ENCODE assay signal across 1 cellular context in genomic region chr9:134328341-134328840, GRCh38.
TF ChIP-seq lines count a peak whose summit lies in the region.

No MANE protein-coding gene starts in this region.

TF ChIP-seq in HepG2, 621 proteins besides CTCF, POLR2A, EP300 and RAD21 (continued from another document and continues in another):
- TF ChIP-seq THAP9 (CRISPR knock-in tag; IDR thresholded peaks at IDR 0.05; ENCODE audit: borderline replicate concordance), result no peak
- TF ChIP-seq MIER3 (CRISPR knock-in tag; IDR thresholded peaks at IDR 0.05; ENCODE audit: borderline replicate concordance), result no peak
- TF ChIP-seq ZFP41 (CRISPR knock-in tag; IDR thresholded peaks at IDR 0.05; ENCODE audit: borderline replicate concordance), result no peak
- no peak for TF ChIP-seq SOX6 (IDR thresholded peaks at IDR 0.05)
- peak; percentile 30; the same call in 1 of the 2 replicates for TF ChIP-seq SOX6 (CRISPR knock-in tag; IDR thresholded peaks at IDR 0.05)
- TF ChIP-seq ZNF781 (CRISPR knock-in tag; IDR thresholded peaks at IDR 0.05; ENCODE audit: borderline replicate concordance, not compliant biosample characterization), result no peak
- TF ChIP-seq, protein P1, sequence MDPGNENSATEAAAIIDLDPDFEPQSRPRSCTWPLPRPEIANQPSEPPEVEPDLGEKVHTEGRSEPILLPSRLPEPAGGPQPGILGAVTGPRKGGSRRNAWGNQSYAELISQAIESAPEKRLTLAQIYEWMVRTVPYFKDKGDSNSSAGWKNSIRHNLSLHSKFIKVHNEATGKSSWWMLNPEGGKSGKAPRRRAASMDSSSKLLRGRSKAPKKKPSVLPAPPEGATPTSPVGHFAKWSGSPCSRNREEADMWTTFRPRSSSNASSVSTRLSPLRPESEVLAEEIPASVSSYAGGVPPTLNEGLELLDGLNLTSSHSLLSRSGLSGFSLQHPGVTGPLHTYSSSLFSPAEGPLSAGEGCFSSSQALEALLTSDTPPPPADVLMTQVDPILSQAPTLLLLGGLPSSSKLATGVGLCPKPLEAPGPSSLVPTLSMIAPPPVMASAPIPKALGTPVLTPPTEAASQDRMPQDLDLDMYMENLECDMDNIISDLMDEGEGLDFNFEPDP (CRISPR knock-in tag; conservative IDR thresholded peaks at IDR 0.05), result no peak
- TF ChIP-seq PITX1 (CRISPR knock-in tag; IDR thresholded peaks at IDR 0.05), result peak; percentile 100
- TF ChIP-seq RXRA (CRISPR knock-in tag; IDR thresholded peaks at IDR 0.05), result no peak; the same call in 1 of the 2 replicates
- peak; percentile 54; the same call in 1 of the 2 replicates for TF ChIP-seq ZNF235 (CRISPR knock-in tag; IDR thresholded peaks at IDR 0.05; ENCODE audit: borderline replicate concordance)
- no peak for TF ChIP-seq ZKSCAN5 (CRISPR knock-in tag; IDR thresholded peaks at IDR 0.05)
- TF ChIP-seq ZNF124 (CRISPR knock-in tag; IDR thresholded peaks at IDR 0.05), result no peak
- TF ChIP-seq ZNF766 (CRISPR knock-in tag; IDR thresholded peaks at IDR 0.05; ENCODE audit: borderline replicate concordance), result no peak
- no peak for TF ChIP-seq TOPORS (CRISPR knock-in tag; IDR thresholded peaks at IDR 0.05)
- TF ChIP-seq CAMTA2 (CRISPR knock-in tag; IDR thresholded peaks at IDR 0.05; ENCODE audit: borderline replicate concordance), result no peak
- TF ChIP-seq, protein P2, sequence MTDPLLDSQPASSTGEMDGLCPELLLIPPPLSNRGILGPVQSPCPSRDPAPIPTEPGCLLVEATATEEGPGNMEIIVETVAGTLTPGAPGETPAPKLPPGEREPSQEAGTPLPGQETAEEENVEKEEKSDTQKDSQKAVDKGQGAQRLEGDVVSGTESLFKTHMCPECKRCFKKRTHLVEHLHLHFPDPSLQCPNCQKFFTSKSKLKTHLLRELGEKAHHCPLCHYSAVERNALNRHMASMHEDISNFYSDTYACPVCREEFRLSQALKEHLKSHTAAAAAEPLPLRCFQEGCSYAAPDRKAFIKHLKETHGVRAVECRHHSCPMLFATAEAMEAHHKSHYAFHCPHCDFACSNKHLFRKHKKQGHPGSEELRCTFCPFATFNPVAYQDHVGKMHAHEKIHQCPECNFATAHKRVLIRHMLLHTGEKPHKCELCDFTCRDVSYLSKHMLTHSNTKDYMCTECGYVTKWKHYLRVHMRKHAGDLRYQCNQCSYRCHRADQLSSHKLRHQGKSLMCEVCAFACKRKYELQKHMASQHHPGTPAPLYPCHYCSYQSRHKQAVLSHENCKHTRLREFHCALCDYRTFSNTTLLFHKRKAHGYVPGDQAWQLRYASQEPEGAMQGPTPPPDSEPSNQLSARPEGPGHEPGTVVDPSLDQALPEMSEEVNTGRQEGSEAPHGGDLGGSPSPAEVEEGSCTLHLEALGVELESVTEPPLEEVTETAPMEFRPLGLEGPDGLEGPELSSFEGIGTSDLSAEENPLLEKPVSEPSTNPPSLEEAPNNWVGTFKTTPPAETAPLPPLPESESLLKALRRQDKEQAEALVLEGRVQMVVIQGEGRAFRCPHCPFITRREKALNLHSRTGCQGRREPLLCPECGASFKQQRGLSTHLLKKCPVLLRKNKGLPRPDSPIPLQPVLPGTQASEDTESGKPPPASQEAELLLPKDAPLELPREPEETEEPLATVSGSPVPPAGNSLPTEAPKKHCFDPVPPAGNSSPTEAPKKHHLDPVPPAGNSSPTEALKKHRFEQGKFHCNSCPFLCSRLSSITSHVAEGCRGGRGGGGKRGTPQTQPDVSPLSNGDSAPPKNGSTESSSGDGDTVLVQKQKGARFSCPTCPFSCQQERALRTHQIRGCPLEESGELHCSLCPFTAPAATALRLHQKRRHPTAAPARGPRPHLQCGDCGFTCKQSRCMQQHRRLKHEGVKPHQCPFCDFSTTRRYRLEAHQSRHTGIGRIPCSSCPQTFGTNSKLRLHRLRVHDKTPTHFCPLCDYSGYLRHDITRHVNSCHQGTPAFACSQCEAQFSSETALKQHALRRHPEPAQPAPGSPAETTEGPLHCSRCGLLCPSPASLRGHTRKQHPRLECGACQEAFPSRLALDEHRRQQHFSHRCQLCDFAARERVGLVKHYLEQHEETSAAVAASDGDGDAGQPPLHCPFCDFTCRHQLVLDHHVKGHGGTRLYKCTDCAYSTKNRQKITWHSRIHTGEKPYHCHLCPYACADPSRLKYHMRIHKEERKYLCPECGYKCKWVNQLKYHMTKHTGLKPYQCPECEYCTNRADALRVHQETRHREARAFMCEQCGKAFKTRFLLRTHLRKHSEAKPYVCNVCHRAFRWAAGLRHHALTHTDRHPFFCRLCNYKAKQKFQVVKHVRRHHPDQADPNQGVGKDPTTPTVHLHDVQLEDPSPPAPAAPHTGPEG (CRISPR knock-in tag; IDR thresholded peaks at IDR 0.05), result no peak
- no peak for TF ChIP-seq NCOA5 (CRISPR knock-in tag; IDR thresholded peaks at IDR 0.05)
- no peak for TF ChIP-seq MTF1 (CRISPR knock-in tag; IDR thresholded peaks at IDR 0.05)
- TF ChIP-seq ZNF335 (CRISPR knock-in tag; IDR thresholded peaks at IDR 0.05), result no peak
- TF ChIP-seq GRHL1 (CRISPR knock-in tag; conservative IDR thresholded peaks at IDR 0.05), result no peak
- TF ChIP-seq ZBTB10 (CRISPR knock-in tag; IDR thresholded peaks at IDR 0.05; ENCODE audit: borderline replicate concordance), result no peak
- TF ChIP-seq REXO4 (CRISPR knock-in tag; IDR thresholded peaks at IDR 0.05; ENCODE audit: borderline replicate concordance), result no peak
- TF ChIP-seq FOXK1 (CRISPR knock-in tag; IDR thresholded peaks at IDR 0.05; ENCODE audit: borderline replicate concordance, low read depth), result no peak
- no peak for TF ChIP-seq TBX2 (CRISPR knock-in tag; IDR thresholded peaks at IDR 0.05; ENCODE audit: borderline replicate concordance)
- TF ChIP-seq, protein P3, sequence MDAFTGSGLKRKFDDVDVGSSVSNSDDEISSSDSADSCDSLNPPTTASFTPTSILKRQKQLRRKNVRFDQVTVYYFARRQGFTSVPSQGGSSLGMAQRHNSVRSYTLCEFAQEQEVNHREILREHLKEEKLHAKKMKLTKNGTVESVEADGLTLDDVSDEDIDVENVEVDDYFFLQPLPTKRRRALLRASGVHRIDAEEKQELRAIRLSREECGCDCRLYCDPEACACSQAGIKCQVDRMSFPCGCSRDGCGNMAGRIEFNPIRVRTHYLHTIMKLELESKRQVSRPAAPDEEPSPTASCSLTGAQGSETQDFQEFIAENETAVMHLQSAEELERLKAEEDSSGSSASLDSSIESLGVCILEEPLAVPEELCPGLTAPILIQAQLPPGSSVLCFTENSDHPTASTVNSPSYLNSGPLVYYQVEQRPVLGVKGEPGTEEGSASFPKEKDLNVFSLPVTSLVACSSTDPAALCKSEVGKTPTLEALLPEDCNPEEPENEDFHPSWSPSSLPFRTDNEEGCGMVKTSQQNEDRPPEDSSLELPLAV (CRISPR knock-in tag; conservative IDR thresholded peaks at IDR 0.05; ENCODE audit: low read depth), result no peak
- TF ChIP-seq ZNF503 (CRISPR knock-in tag; IDR thresholded peaks at IDR 0.05), result no peak; the same call in 1 of the 2 replicates
- TF ChIP-seq AGO2 (optimal IDR thresholded peaks at IDR 0.05; ENCODE audit: low read depth, low read length), result no peak
- TF ChIP-seq, protein P4, sequence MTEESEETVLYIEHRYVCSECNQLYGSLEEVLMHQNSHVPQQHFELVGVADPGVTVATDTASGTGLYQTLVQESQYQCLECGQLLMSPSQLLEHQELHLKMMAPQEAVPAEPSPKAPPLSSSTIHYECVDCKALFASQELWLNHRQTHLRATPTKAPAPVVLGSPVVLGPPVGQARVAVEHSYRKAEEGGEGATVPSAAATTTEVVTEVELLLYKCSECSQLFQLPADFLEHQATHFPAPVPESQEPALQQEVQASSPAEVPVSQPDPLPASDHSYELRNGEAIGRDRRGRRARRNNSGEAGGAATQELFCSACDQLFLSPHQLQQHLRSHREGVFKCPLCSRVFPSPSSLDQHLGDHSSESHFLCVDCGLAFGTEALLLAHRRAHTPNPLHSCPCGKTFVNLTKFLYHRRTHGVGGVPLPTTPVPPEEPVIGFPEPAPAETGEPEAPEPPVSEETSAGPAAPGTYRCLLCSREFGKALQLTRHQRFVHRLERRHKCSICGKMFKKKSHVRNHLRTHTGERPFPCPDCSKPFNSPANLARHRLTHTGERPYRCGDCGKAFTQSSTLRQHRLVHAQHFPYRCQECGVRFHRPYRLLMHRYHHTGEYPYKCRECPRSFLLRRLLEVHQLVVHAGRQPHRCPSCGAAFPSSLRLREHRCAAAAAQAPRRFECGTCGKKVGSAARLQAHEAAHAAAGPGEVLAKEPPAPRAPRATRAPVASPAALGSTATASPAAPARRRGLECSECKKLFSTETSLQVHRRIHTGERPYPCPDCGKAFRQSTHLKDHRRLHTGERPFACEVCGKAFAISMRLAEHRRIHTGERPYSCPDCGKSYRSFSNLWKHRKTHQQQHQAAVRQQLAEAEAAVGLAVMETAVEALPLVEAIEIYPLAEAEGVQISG (CRISPR knock-in tag; IDR thresholded peaks at IDR 0.05), result no peak
- TF ChIP-seq CENPX (CRISPR knock-in tag; IDR thresholded peaks at IDR 0.05), result no peak
- no peak for TF ChIP-seq HINFP (CRISPR knock-in tag; IDR thresholded peaks at IDR 0.05; ENCODE audit: low read depth)
- no peak for TF ChIP-seq ZFP36L2 (CRISPR knock-in tag; IDR thresholded peaks at IDR 0.05)
- no peak for TF ChIP-seq NFIB (CRISPR knock-in tag; IDR thresholded peaks at IDR 0.05; ENCODE audit: borderline replicate concordance)
- TF ChIP-seq XRCC5 (optimal IDR thresholded peaks at IDR 0.05; ENCODE audit: low read length), result no peak
- no peak for TF ChIP-seq ZMYM4 (CRISPR knock-in tag; IDR thresholded peaks at IDR 0.05)
- TF ChIP-seq TBL1XR1 (IDR thresholded peaks at IDR 0.05; ENCODE audit: borderline replicate concordance, low read length, partially characterized antibody), result peak; percentile 1
